ENCODE assay signal across 8 cellular contexts in genomic region chr11:8593935-8594909, GRCh38. TPM values are rescaled to one million over a fixed set of nuclear protein-coding genes. Genes with fewer than 3 reads are reported as not detected.
DNase-seq lines count a peak whose midpoint lies in the region; ATAC-seq and TF ChIP-seq lines count a peak whose summit lies in the region.

Gene STK33, minus strand, starts transcription at chr11:8594228. Its CDS starts 119,323 bp downstream, at chr11:8474905.

- CTCF ChIA-PET in BJ (lab: Yijun Ruan, JAX) = no interaction called here

- H3K4me3 Mint-ChIP-seq in activated T-helper 17 cell treated with anti-CD3 and anti-CD28 coated beads, Interleukin-2, amount 50 U/mL, for 72 hours = peak within 1 kb of the TSS; percentile 50

- ATAC-seq in GM18909 (IDR thresholded peaks at IDR 0.05; ENCODE audit: poor library complexity, unreplicated experiment) (peak; percentile 95), HG03064 (IDR thresholded peaks at IDR 0.05; ENCODE audit: low read depth, unreplicated experiment) (peak; percentile 85), left ventricle myocardium superior (peak; percentile 97)
- ATAC-seq in activated T-helper 17 cell treated with anti-CD3 and anti-CD28 coated beads, Interleukin-2, amount 50 U/mL, for 72 hours (replicated peaks) = peak; percentile 53

- peaks cover 47% of the 10 kb centered on the region for H3K27me3 Mint-ChIP-seq in activated T-helper 17 cell treated with anti-CD3 and anti-CD28 coated beads, Interleukin-2, amount 50 U/mL, for 72 hours

- H3K27me3 ChIP-seq in BJ (ENCODE audit: control insufficient read depth, insufficient read depth, low read length) = 0 out of 2 replicates have a peak, but pooled peaks cover 2% of the 10 kb centered on the region

- TF ChIP-seq CTCF in BJ (IDR thresholded peaks at IDR 0.05; ENCODE audit: insufficient read depth, low read depth, low read length) = no peak

- H3K4me1 Mint-ChIP-seq in activated T-helper 17 cell treated with anti-CD3 and anti-CD28 coated beads, Interleukin-2, amount 50 U/mL, for 72 hours = no peaks in the 10 kb centered on the region

- DNase-seq in BJ (ENCODE audit: low read depth) = no peak
- peak; percentile 89 for DNase-seq in NCI-H2227 treated with DMSO at 0.1 percent for 48 hours (lab: John Stamatoyannopoulos, UW)
- peak; percentile 79 for DNase-seq in left ventricle myocardium superior
- peak; percentile 16 for DNase-seq in renal cortical epithelial cell (ENCODE audit: low read depth)
- DNase-seq in KG1 (lab: John Stamatoyannopoulos, UW) = no peak

- POLR2A ChIA-PET in BJ (lab: Charles Lee) = interaction anchor here (1.2 kb wide), 1 partner anchor 10 kb away, joined by 4 read pairs; no protein-coding TSS in a partner anchor

- no peaks in the 10 kb centered on the region for H3K36me3 ChIP-seq in BJ (ENCODE audit: control insufficient read depth, insufficient read depth, low read length)

- H3K27ac Mint-ChIP-seq in activated T-helper 17 cell treated with anti-CD3 and anti-CD28 coated beads, Interleukin-2, amount 50 U/mL, for 72 hours = no peak within 1 kb of the TSS

- intact Hi-C loops in left ventricle myocardium superior (cut with micrococcal nuclease) = no loop called here

- no peaks in the 10 kb centered on the region for H3K9me3 Mint-ChIP-seq in activated T-helper 17 cell treated with anti-CD3 and anti-CD28 coated beads, Interleukin-2, amount 50 U/mL, for 72 hours

- H3K36me3 Mint-ChIP-seq in activated T-helper 17 cell treated with anti-CD3 and anti-CD28 coated beads, Interleukin-2, amount 50 U/mL, for 72 hours (ENCODE audit: low read depth) = no peaks in the 10 kb centered on the region

- H3K4me3 ChIP-seq in BJ (ENCODE audit: low read depth, low read length) = peak within 1 kb of the TSS; percentile 62

RNA-seq across cellular contexts. Expression of gene STK33, which starts in this region (rescaled TPM):
- 3.0 and 3.8 TPM in 2 replicates for polyA plus RNA-seq in BJ (2011; rRNA removed)
- polyA minus RNA-seq in BJ (2011; rRNA and poly(A)+ RNA removed) = 0.87 and 1.0 TPM in 2 replicates
- 1 to 10 TPM in 1 of 2 donors, under 1 TPM in 1; 0.40 to 1.0 TPM for total RNA-seq in activated T-helper 17 cell treated with anti-CD3 and anti-CD28 coated beads, Interleukin-2, amount 50 U/mL, for 72 hours
- 22.4 TPM for total RNA-seq in left ventricle myocardium superior
- total RNA-seq in renal cortical epithelial cell = 15.3 and 24.2 TPM in 2 replicates

Comparison
In these comparisons a context has a peak if more than half of its experiments do, and no peak if none do; other contexts are left out.
1. DNase-seq: peak in NCI-H2227 treated with DMSO at 0.1 percent for 48 hours (single experiment), left ventricle myocardium superior (single experiment) and renal cortical epithelial cell (single experiment); none in BJ (single experiment) and KG1 (single experiment).
2. Peak in every context shown above with its lines, with median percentiles within 50 percentile points of each other: ATAC-seq.